In genomic region chr1:19391596-19391981, GRCh38 we compare ENCODE assay signal across 8 cellular contexts.
DNase-seq lines count a peak whose midpoint lies in the region; ATAC-seq and FAIRE-seq lines count a peak whose summit lies in the region.

No MANE protein-coding gene starts in this region.

- no peaks in the 10 kb centered on the region for H3K9me3 ChIP-seq in thymus (ENCODE audit: control insufficient read depth)

- no peaks in the 10 kb centered on the region for H3K27me3 ChIP-seq in thymus (ENCODE audit: control insufficient read depth, insufficient read depth)

- ATAC-seq in activated T-cell treated with anti-CD3 and anti-CD28 coated beads, Interleukin-2, amount 50 U/mL, for 72 hours (replicated peaks in 1 of 2): peak; percentile 20 to 23
- ATAC-seq in left lobe of liver: peak; percentile 11

- H3K27me3 Mint-ChIP-seq in activated CD4-positive, alpha-beta T cell treated with anti-CD3 and anti-CD28 coated beads, Interleukin-2, amount 10 ng/mL, durations not matched to agents 7 days and 5 days: no peaks in the 10 kb centered on the region
- no peaks in the 10 kb centered on the region for H3K27me3 Mint-ChIP-seq in activated T-cell treated with anti-CD3 and anti-CD28 coated beads, Interleukin-2, amount 50 U/mL, for 72 hours (ENCODE audit: low read depth)

- peak overlapping the region; percentile 75 for H3K4me3 Mint-ChIP-seq in activated CD4-positive, alpha-beta T cell treated with anti-CD3 and anti-CD28 coated beads, Interleukin-2, amount 10 ng/mL, durations not matched to agents 7 days and 5 days
- H3K4me3 Mint-ChIP-seq in activated T-cell treated with anti-CD3 and anti-CD28 coated beads, Interleukin-2, amount 50 U/mL, for 72 hours: peak overlapping the region; percentile 77 to 92

- H3K4me3 ChIP-seq in thymus (ENCODE audit: low read length): peak overlapping the region; percentile 45

- POLR2A ChIA-PET in activated CD4-positive, alpha-beta T cell treated with anti-CD3 and anti-CD28 coated beads, Interleukin-2, amount 10 ng/mL, durations not matched to agents 7 days and 5 days (lab: Charles Lee): no interaction called here

- peak overlapping the region; percentile 97 for H3K27ac Mint-ChIP-seq in activated CD4-positive, alpha-beta T cell treated with anti-CD3 and anti-CD28 coated beads, Interleukin-2, amount 10 ng/mL, durations not matched to agents 7 days and 5 days
- H3K27ac Mint-ChIP-seq in activated T-cell treated with anti-CD3 and anti-CD28 coated beads, Interleukin-2, amount 50 U/mL, for 72 hours: peak overlapping the region; percentile 97

- peaks cover 13% of the 10 kb centered on the region for H3K36me3 ChIP-seq in thymus (ENCODE audit: control insufficient read depth, insufficient read depth)

- DNase-seq in activated CD4-positive, alpha-beta T cell treated with anti-CD3 and anti-CD28 coated beads, Interleukin-2, amount 10 ng/mL, durations not matched to agents 7 days and 5 days: no peak
- DNase-seq in activated CD4-positive, alpha-beta T cell treated with anti-CD3 and anti-CD28 coated beads, Interleukin-2, amount 50 U/mL, for 1 hour: no peak
- no peak for DNase-seq in activated T-cell treated with anti-CD3 and anti-CD28 coated beads, Interleukin-2, amount 50 U/mL, for 72 hours
- DNase-seq in left lobe of liver (ENCODE audit: low spot score) (no peak), frontal cortex (ENCODE audit: low spot score in 2 of 2) (no peak)
- DNase-seq in stimulated activated CD4-positive, alpha-beta T cell treated with anti-CD3 and anti-CD28 coated beads, Interleukin-1b, Interleukin-23, amount 100 ng/mL, for 48 hours: no peak
- DNase-seq in stimulated activated CD4-positive, alpha-beta T cell treated with anti-CD3 and anti-CD28 coated beads, Interleukin-15, amount 100 ng/mL, for 24 hours: no peak

- no peaks in the 10 kb centered on the region for H3K9me3 Mint-ChIP-seq in activated CD4-positive, alpha-beta T cell treated with anti-CD3 and anti-CD28 coated beads, Interleukin-2, amount 10 ng/mL, durations not matched to agents 7 days and 5 days
- no peaks in the 10 kb centered on the region for H3K9me3 Mint-ChIP-seq in activated T-cell treated with anti-CD3 and anti-CD28 coated beads, Interleukin-2, amount 50 U/mL, for 72 hours

- H3K27ac ChIP-seq in thymus (ENCODE audit: low read depth): peak overlapping the region; percentile 48

- WGBS in thymus: 32% methylated on average over 10 of the region's 10 CpGs

- peaks cover 73% of the 10 kb centered on the region for H3K4me1 Mint-ChIP-seq in activated CD4-positive, alpha-beta T cell treated with anti-CD3 and anti-CD28 coated beads, Interleukin-2, amount 10 ng/mL, durations not matched to agents 7 days and 5 days
- peaks cover 82% of the 10 kb centered on the region for H3K4me1 Mint-ChIP-seq in activated T-cell treated with anti-CD3 and anti-CD28 coated beads, Interleukin-2, amount 50 U/mL, for 72 hours (ENCODE audit: low read depth)

- CTCF ChIA-PET in activated CD4-positive, alpha-beta T cell treated with anti-CD3 and anti-CD28 coated beads, Interleukin-2, amount 10 ng/mL, durations not matched to agents 7 days and 5 days (lab: Charles Lee): interaction anchor here (0.9 to 3.1 kb wide), 9 partner anchors 9 to 259 kb away, joined by 3 to 21 read pairs (median 5); no protein-coding TSS in a partner anchor

- H3K36me3 Mint-ChIP-seq in activated CD4-positive, alpha-beta T cell treated with anti-CD3 and anti-CD28 coated beads, Interleukin-2, amount 10 ng/mL, durations not matched to agents 7 days and 5 days (ENCODE audit: low read depth): peaks cover 15% of the 10 kb centered on the region
- H3K36me3 Mint-ChIP-seq in activated T-cell treated with anti-CD3 and anti-CD28 coated beads, Interleukin-2, amount 50 U/mL, for 72 hours (ENCODE audit: insufficient read depth in 2 of 2): peaks cover 0 to 3% of the 10 kb centered on the region in 2 donors

- peaks cover 45% of the 10 kb centered on the region for H3K4me1 ChIP-seq in thymus (ENCODE audit: control insufficient read depth, insufficient read depth, low read length)

- FAIRE-seq in frontal cortex (lab: Jason Lieb, UNC): no peak
